37 cellular contexts compared by ENCODE assay signal in genomic region chr12:110819150-110819549, GRCh38. TPM values are rescaled to one million over a fixed set of nuclear protein-coding genes. Genes with fewer than 3 reads are reported as not detected.
"Had no signal": no experiment of that assay in that cellular context is flagged by ENCODE, and none has a peak within 500 bp of the region (broad histone marks: within the 10 kb centered on the region; RNA-seq: fewer than 3 reads in every experiment).

No MANE protein-coding gene starts in this region.

- H3K27me3 Mint-ChIP-seq: activated B cell treated with CpG ODN at 0.5 μM for 24 hours; activated CD4-positive, alpha-beta memory T cell treated with anti-CD3 and anti-CD28 coated beads for 36 hours; activated CD4-positive, alpha-beta T cell treated with anti-CD3 and anti-CD28 coated beads for 36 hours had no signal

- H3K9me3 Mint-ChIP-seq: activated B cell treated with CpG ODN at 0.5 μM for 24 hours; activated CD4-positive, alpha-beta memory T cell treated with anti-CD3 and anti-CD28 coated beads for 36 hours; activated CD4-positive, alpha-beta T cell treated with anti-CD3 and anti-CD28 coated beads, Interleukin-2, amount 10 ng/mL, durations not matched to agents 7 days and 5 days; activated CD8-positive, alpha-beta T cell treated with anti-CD3 and anti-CD28 coated beads for 36 hours; T-cell; T-helper 2 cell treated with Interferon-gamma antibody and Interleukin-4, amounts not matched to agents 5 μg/mL and 100 μg/mL, for 36 hours; WTC11 had no signal

- H3K4me1 Mint-ChIP-seq: activated B cell treated with CpG ODN at 0.5 μM for 24 hours; activated CD4-positive, alpha-beta memory T cell treated with anti-CD3 and anti-CD28 coated beads, Interleukin-2, amount 10 ng/mL, durations not matched to agents 7 days and 5 days; activated CD4-positive, alpha-beta T cell treated with anti-CD3 and anti-CD28 coated beads for 36 hours; activated CD4-positive, alpha-beta T cell treated with anti-CD3 and anti-CD28 coated beads, Interleukin-2, amount 10 ng/mL, durations not matched to agents 7 days and 5 days; T-cell; T-helper 17 cell had no signal

- DNase-seq: activated B cell treated with CpG ODN at 0.5 μM for 24 hours; activated CD4-positive, alpha-beta memory T cell treated with anti-CD3 and anti-CD28 coated beads for 36 hours; activated CD4-positive, alpha-beta memory T cell treated with anti-CD3 and anti-CD28 coated beads, Interleukin-2, amount 10 ng/mL, durations not matched to agents 7 days and 5 days; activated CD4-positive, alpha-beta T cell treated with anti-CD3 and anti-CD28 coated beads for 1 hour; activated CD4-positive, alpha-beta T cell treated with anti-CD3 and anti-CD28 coated beads for 36 hours; activated CD4-positive, alpha-beta T cell treated with anti-CD3 and anti-CD28 coated beads for 4 hours; activated CD4-positive, alpha-beta T cell treated with anti-CD3 and anti-CD28 coated beads for 48 hours; activated CD4-positive, alpha-beta T cell treated with anti-CD3 and anti-CD28 coated beads, Interleukin-2, amount 10 ng/mL, durations not matched to agents 24 days and 14 days; activated CD4-positive, alpha-beta T cell treated with anti-CD3 and anti-CD28 coated beads, Interleukin-2, amount 10 ng/mL, durations not matched to agents 7 days and 5 days; activated CD4-positive, alpha-beta T cell treated with anti-CD3 and anti-CD28 coated beads, Interleukin-2, amount 50 U/mL, for 1 hour; activated CD4-positive, alpha-beta T cell treated with anti-CD3 and anti-CD28 coated beads, Interleukin-2, amount 50 U/mL, for 4 hours; activated CD4-positive, alpha-beta T cell treated with anti-CD3 and anti-CD28 coated beads, Interleukin-2, amount 50 U/mL, for 48 hours; activated CD4-positive, CD25-positive, alpha-beta regulatory T cell; activated CD4-positive, CD25-positive, alpha-beta regulatory T cell treated with anti-CD3 and anti-CD28 coated beads, Interleukin-2, amount 50 U/mL, for 72 hours; activated CD8-positive, alpha-beta memory T cell treated with anti-CD3 and anti-CD28 coated beads for 24 hours; activated CD8-positive, alpha-beta memory T cell treated with anti-CD3 and anti-CD28 coated beads, Interleukin-2, amount 10 ng/mL, durations not matched to agents 7 days and 5 days; activated CD8-positive, alpha-beta memory T cell treated with anti-CD3 and anti-CD28 coated beads, Interleukin-2, amount 50 U/mL, for 4 hours; activated CD8-positive, alpha-beta memory T cell treated with anti-CD3 and anti-CD28 coated beads, Interleukin-2, amount 50 U/mL, for 48 hours; activated CD8-positive, alpha-beta T cell treated with anti-CD3 and anti-CD28 coated beads for 36 hours; activated CD8-positive, alpha-beta T cell treated with anti-CD3 and anti-CD28 coated beads, Interleukin-2, amount 10 ng/mL, durations not matched to agents 7 days and 5 days; activated T-cell treated with anti-CD3 and anti-CD28 coated beads for 4 hours; T-cell; T-helper 1 cell; T-helper 17 cell; T-helper 2 cell; T-helper 9 cell; T1000; WERI-Rb-1 had no signal

- FAIRE-seq: TTC549 had no signal

- H3K36me3 ChIP-seq: WERI-Rb-1 had no signal

- H3K36me3 Mint-ChIP-seq: activated CD4-positive, alpha-beta memory T cell treated with anti-CD3 and anti-CD28 coated beads for 36 hours; activated CD8-positive, alpha-beta memory T cell treated with anti-CD3 and anti-CD28 coated beads, Interleukin-2, amount 10 ng/mL, durations not matched to agents 7 days and 5 days; T-cell; WTC11 had no signal

- H3K27ac ChIP-seq: VCaP, WERI-Rb-1 had no signal

- ATAC-seq: activated CD4-positive, alpha-beta T cell treated with anti-CD3 and anti-CD28 coated beads for 36 hours; activated CD4-positive, CD25-positive, alpha-beta regulatory T cell treated with anti-CD3 and anti-CD28 coated beads, Interleukin-2, amount 50 U/mL, for 24 hours; activated CD8-positive, alpha-beta memory T cell treated with anti-CD3 and anti-CD28 coated beads, Interleukin-2, amount 10 ng/mL, durations not matched to agents 7 days and 5 days; activated CD8-positive, alpha-beta T cell treated with anti-CD3 and anti-CD28 coated beads for 36 hours; activated CD8-positive, alpha-beta T cell treated with anti-CD3 and anti-CD28 coated beads, Interleukin-2, amount 10 ng/mL, durations not matched to agents 7 days and 5 days; T-cell; T-helper 17 cell; WTC11 had no signal

- H3K4me3 Mint-ChIP-seq: activated B cell treated with CpG ODN at 0.5 μM for 24 hours; activated CD4-positive, alpha-beta memory T cell treated with anti-CD3 and anti-CD28 coated beads for 36 hours; activated CD4-positive, alpha-beta memory T cell treated with anti-CD3 and anti-CD28 coated beads, Interleukin-2, amount 10 ng/mL, durations not matched to agents 7 days and 5 days; activated CD4-positive, alpha-beta T cell treated with anti-CD3 and anti-CD28 coated beads for 36 hours; activated CD4-positive, alpha-beta T cell treated with anti-CD3 and anti-CD28 coated beads, Interleukin-2, amount 10 ng/mL, durations not matched to agents 24 days and 14 days; activated CD4-positive, alpha-beta T cell treated with anti-CD3 and anti-CD28 coated beads, Interleukin-2, amount 10 ng/mL, durations not matched to agents 7 days and 5 days; activated CD8-positive, alpha-beta memory T cell treated with anti-CD3 and anti-CD28 coated beads, Interleukin-2, amount 10 ng/mL, durations not matched to agents 7 days and 5 days; activated CD8-positive, alpha-beta T cell treated with anti-CD3 and anti-CD28 coated beads for 36 hours; activated CD8-positive, alpha-beta T cell treated with anti-CD3 and anti-CD28 coated beads, Interleukin-2, amount 10 ng/mL, durations not matched to agents 7 days and 5 days; T-cell; T-helper 1 cell treated with Interleukin-12 subunit alpha and Interleukin-12 subunit beta and Interleukin-4 antibody, amounts not matched to agents 30 μg/mL and 1 μg/mL, for 36 hours; T-helper 17 cell; T-helper 2 cell treated with Interferon-gamma antibody and Interleukin-4, amounts not matched to agents 5 μg/mL and 100 μg/mL, for 36 hours; WTC11 had no signal

- H3K27ac Mint-ChIP-seq: activated B cell treated with CpG ODN at 0.5 μM for 24 hours; activated CD4-positive, alpha-beta memory T cell treated with anti-CD3 and anti-CD28 coated beads for 36 hours; activated CD4-positive, alpha-beta memory T cell treated with anti-CD3 and anti-CD28 coated beads, Interleukin-2, amount 10 ng/mL, durations not matched to agents 7 days and 5 days; activated CD4-positive, alpha-beta T cell treated with anti-CD3 and anti-CD28 coated beads for 36 hours; activated CD4-positive, alpha-beta T cell treated with anti-CD3 and anti-CD28 coated beads, Interleukin-2, amount 10 ng/mL, durations not matched to agents 24 days and 14 days; activated CD4-positive, alpha-beta T cell treated with anti-CD3 and anti-CD28 coated beads, Interleukin-2, amount 10 ng/mL, durations not matched to agents 7 days and 5 days; activated CD8-positive, alpha-beta memory T cell treated with anti-CD3 and anti-CD28 coated beads, Interleukin-2, amount 10 ng/mL, durations not matched to agents 7 days and 5 days; activated CD8-positive, alpha-beta T cell treated with anti-CD3 and anti-CD28 coated beads for 36 hours; activated CD8-positive, alpha-beta T cell treated with anti-CD3 and anti-CD28 coated beads, Interleukin-2, amount 10 ng/mL, durations not matched to agents 7 days and 5 days; T-cell; T-helper 1 cell treated with Interleukin-12 subunit alpha and Interleukin-12 subunit beta and Interleukin-4 antibody, amounts not matched to agents 30 μg/mL and 1 μg/mL, for 36 hours; T-helper 17 cell; T-helper 2 cell treated with Interferon-gamma antibody and Interleukin-4, amounts not matched to agents 5 μg/mL and 100 μg/mL, for 36 hours; WTC11 had no signal

RNA-seq across cellular contexts. Expression of gene CCDC63, which starts 27.6 kb away (rescaled TPM):
- total RNA-seq: activated B cell treated with CpG ODN at 0.5 μM for 24 hours; activated CD4-positive, alpha-beta memory T cell treated with anti-CD3 and anti-CD28 coated beads for 36 hours; activated CD4-positive, alpha-beta memory T cell treated with anti-CD3 and anti-CD28 coated beads, Interleukin-2, amount 10 ng/mL, durations not matched to agents 7 days and 5 days; activated CD4-positive, alpha-beta T cell treated with anti-CD3 and anti-CD28 coated beads for 36 hours; activated CD4-positive, alpha-beta T cell treated with anti-CD3 and anti-CD28 coated beads, Interleukin-2, amount 10 ng/mL, durations not matched to agents 24 days and 14 days; activated CD4-positive, alpha-beta T cell treated with anti-CD3 and anti-CD28 coated beads, Interleukin-2, amount 10 ng/mL, durations not matched to agents 7 days and 5 days; activated CD8-positive, alpha-beta memory T cell treated with anti-CD3 and anti-CD28 coated beads for 36 hours; activated CD8-positive, alpha-beta memory T cell treated with anti-CD3 and anti-CD28 coated beads, Interleukin-2, amount 10 ng/mL, durations not matched to agents 7 days and 5 days; activated CD8-positive, alpha-beta T cell treated with anti-CD3 and anti-CD28 coated beads for 36 hours; activated CD8-positive, alpha-beta T cell treated with anti-CD3 and anti-CD28 coated beads, Interleukin-2, amount 10 ng/mL, durations not matched to agents 7 days and 5 days; T-cell; T-helper 1 cell treated with Interleukin-12 subunit alpha and Interleukin-12 subunit beta and Interleukin-4 antibody, amounts not matched to agents 30 ng/mL and 1 ng/mL, for 36 hours; T-helper 17 cell; T-helper 2 cell treated with Interferon-gamma antibody and Interleukin-4, amounts not matched to agents 100 ng/mL and 5 ng/mL, for 36 hours had no signal
